ENCODE assay signal across 21 cellular contexts in genomic region chr20:23232679-23233308, GRCh38.
DNase-seq lines count a peak whose midpoint lies in the region; ATAC-seq, FAIRE-seq and TF ChIP-seq lines count a peak whose summit lies in the region.
"Had no signal": no experiment of that assay in that cellular context is flagged by ENCODE, and none has a peak within 500 bp of the region (broad histone marks: within the 10 kb centered on the region; RNA-seq: fewer than 3 reads in every experiment).

No MANE protein-coding gene starts in this region.

- peaks cover 23% of the 10 kb centered on the region; the same call in 1 of the 2 replicates for H3F3A ChIP-seq in PC-9 (ENCODE audit: insufficient read depth, low read depth)

- no peak overlapping the region for H3K9ac ChIP-seq in liver (ENCODE audit: low read depth in 1 of 2, low read length in 2 of 2)
- H3K9ac ChIP-seq: KMS-11 had no signal

- H3K36me3 ChIP-seq in PC-9 (ENCODE audit: low read depth), result no peaks in the 10 kb centered on the region
- no peaks in the 10 kb centered on the region for H3K36me3 ChIP-seq in liver (ENCODE audit: control insufficient read depth in 4 of 4, insufficient read depth in 3 of 4, low read depth in 1 of 4, low read length in 3 of 4)
- H3K36me3 ChIP-seq in pancreas, result no peaks in the 10 kb centered on the region

- H3K27me3 ChIP-seq in PC-9 (ENCODE audit: insufficient read depth, low read depth), result no peaks in the 10 kb centered on the region
- H3K27me3 ChIP-seq in liver (ENCODE audit: control insufficient read depth in 4 of 4, insufficient read depth in 4 of 4, low read length in 3 of 4), result no peaks in the 10 kb centered on the region
- no peaks in the 10 kb centered on the region for H3K27me3 ChIP-seq in pancreas

- FAIRE-seq in pancreas (lab: Jason Lieb, UNC), result no peak
- FAIRE-seq: GM12878 had no signal

- no peak overlapping the region for H2AFZ ChIP-seq in PC-9
- H2AFZ ChIP-seq: GM23338 had no signal

- DNase-seq in PC-9 (no peak), pancreas (no peak), Right ventricle myocardium superior (no peak), NCI-H2081 treated with DMSO at 0.1 percent for 48 hours (lab: John Stamatoyannopoulos, UW) (no peak)
- DNase-seq: CD4-positive, alpha-beta T cell; COR-L47; DMS 273 treated with DMSO at 0.1 percent for 48 hours; DMS79 treated with DMSO at 0.1 percent for 48 hours; HCEC 1CT; NCI-H1105 treated with DMSO at 0.1 percent for 48 hours; NCI-H1694; NCI-H446; NCI-H526; OCI-M1 had no signal

- 67% methylated on average over 11 of the region's 11 CpGs for WGBS in liver
- WGBS in pancreas, 2 donors, result 30 to 33% methylated on average over 11 of the region's 11 CpGs

- H3K4me3 ChIP-seq in PC-9 (no peak overlapping the region), liver (ENCODE audit: low read depth in 1 of 3, low read length in 3 of 3) (no peak overlapping the region), pancreas (no peak overlapping the region)
- H3K4me3 ChIP-seq: GM12878, GM23338 had no signal

- peaks cover 28% of the 10 kb centered on the region; the same call in 1 of the 2 replicates for H3K9me3 ChIP-seq in PC-9 (ENCODE audit: insufficient read depth, low read depth)
- H3K9me3 ChIP-seq in liver (ENCODE audit: control insufficient read depth in 4 of 4, low read length in 3 of 4), result peaks cover 0 to 2% (median 0%) of the 10 kb centered on the region in 4 donors
- no peaks in the 10 kb centered on the region for H3K9me3 ChIP-seq in pancreas

- peak in 3 of 4 donors; percentile 32 to 59 (median 54) for ATAC-seq in pancreas
- ATAC-seq in Right ventricle myocardium superior (ENCODE audit: poor library complexity), result no peak
- ATAC-seq in SK-N-SH treated with all-trans-retinoic acid at 6 μM for 48 hours, result no peak
- no peak for ATAC-seq in GM19351 (IDR thresholded peaks at IDR 0.05; ENCODE audit: unreplicated experiment)
- ATAC-seq: GM12878, GM23338, Right ventricle myocardium inferior had no signal

- TF ChIP-seq RAD21 in liver (IDR thresholded peaks at IDR 0.05), result no peak

- TF ChIP-seq CTCF in PC-9 (conservative IDR thresholded peaks at IDR 0.05) (no peak), liver (IDR thresholded peaks at IDR 0.05; ENCODE audit: low read depth, low read length, missing input control) (no peak), pancreas (IDR thresholded peaks at IDR 0.05) (no peak)

- no peaks in the 10 kb centered on the region for H3K9me2 ChIP-seq in PC-9 (ENCODE audit: insufficient read depth)

- no TSS peak for BruUV-seq in PC-9 (replicated peaks; lab: Mats Ljungman, UMichigan)

- POLR2A ChIA-PET in PC-9 (lab: Charles Lee; ENCODE audit: unreplicated experiment), result interaction anchor here (0.7 kb wide), 1 partner anchor 483 kb away, joined by 6 read pairs; no protein-coding TSS in a partner anchor

- no peaks in the 10 kb centered on the region for H3K79me2 ChIP-seq in PC-9 (ENCODE audit: low read depth)

- intact Hi-C loops in PC-9 (cut with micrococcal nuclease; ENCODE audit: unreplicated experiment), result no loop called here
- intact Hi-C loops in pancreas (cut with DNase I), result no loop called here
- intact Hi-C loops in Right ventricle myocardium superior (cut with DNase I), result loop anchor here (5.0 kb wide), 1 partner anchor 545 kb away; no protein-coding TSS in a partner anchor

- no peak overlapping the region for H3K4me2 ChIP-seq in PC-9
- H3K4me2 ChIP-seq: GM23338, KMS-11 had no signal

- H3K4me1 ChIP-seq in PC-9 (replicated peaks; ENCODE audit: insufficient read depth) (peaks cover 22% of the 10 kb centered on the region), liver (ENCODE audit: control insufficient read depth in 4 of 4, insufficient read depth in 4 of 4, low read length in 3 of 4) (peaks cover 0 to 3% (median 0%) of the 10 kb centered on the region in 4 donors), pancreas (no peaks in the 10 kb centered on the region)

- H3K27ac ChIP-seq in PC-9, result peak overlapping the region; percentile 77
- H3K27ac ChIP-seq in liver (ENCODE audit: low read depth in 1 of 2, low read length in 2 of 2), result no peak overlapping the region
- H3K27ac ChIP-seq in pancreas, result no peak overlapping the region
- H3K27ac ChIP-seq: KMS-11 had no signal

- no peaks in the 10 kb centered on the region for H4K20me1 ChIP-seq in PC-9 (ENCODE audit: insufficient read depth)

- CTCF ChIA-PET in PC-9 (lab: Charles Lee), result no interaction called here

TF ChIP-seq in liver, 16 proteins besides CTCF, POLR2A, EP300 and RAD21:
- TF ChIP-seq HNF4A (conservative IDR thresholded peaks at IDR 0.05), result peak in 1 of 2 donors; percentile 39
- TF ChIP-seq RXRA (IDR thresholded peaks at IDR 0.05), result peak in 1 of 2 donors; percentile 4
- no peak for TF ChIP-seq TAF1 (conservative IDR thresholded peaks at IDR 0.05)
- TF ChIP-seq EGR1 (IDR thresholded peaks at IDR 0.05; ENCODE audit: low read depth in 2 of 2), result no peak
- peak in 1 of 2 donors; percentile 46 for TF ChIP-seq JUND (IDR thresholded peaks at IDR 0.05)
- peak; percentile 13 for TF ChIP-seq NR2F2 (IDR thresholded peaks at IDR 0.05)

TF ChIP-seq in SK-N-SH treated with all-trans-retinoic acid at 6 μM for 48 hours, 23 proteins besides CTCF, POLR2A, EP300 and RAD21 (continues in another document):
- no peak for TF ChIP-seq PPARA (CRISPR knock-in tag; IDR thresholded peaks at IDR 0.05; ENCODE audit: borderline replicate concordance)
- no peak for TF ChIP-seq TCF4 (CRISPR knock-in tag; IDR thresholded peaks at IDR 0.05; ENCODE audit: borderline replicate concordance)
- no peak for TF ChIP-seq ZNF8 (CRISPR knock-in tag; IDR thresholded peaks at IDR 0.05)
- no peak for TF ChIP-seq CREB5 (CRISPR knock-in tag; IDR thresholded peaks at IDR 0.05; ENCODE audit: low read depth)
- TF ChIP-seq ZC3H10 (CRISPR knock-in tag; IDR thresholded peaks at IDR 0.05), result no peak
- no peak for TF ChIP-seq BACH2 (CRISPR knock-in tag; IDR thresholded peaks at IDR 0.05; ENCODE audit: borderline replicate concordance)
- TF ChIP-seq GLIS3 (CRISPR knock-in tag; IDR thresholded peaks at IDR 0.05), result no peak
- TF ChIP-seq, protein P1, sequence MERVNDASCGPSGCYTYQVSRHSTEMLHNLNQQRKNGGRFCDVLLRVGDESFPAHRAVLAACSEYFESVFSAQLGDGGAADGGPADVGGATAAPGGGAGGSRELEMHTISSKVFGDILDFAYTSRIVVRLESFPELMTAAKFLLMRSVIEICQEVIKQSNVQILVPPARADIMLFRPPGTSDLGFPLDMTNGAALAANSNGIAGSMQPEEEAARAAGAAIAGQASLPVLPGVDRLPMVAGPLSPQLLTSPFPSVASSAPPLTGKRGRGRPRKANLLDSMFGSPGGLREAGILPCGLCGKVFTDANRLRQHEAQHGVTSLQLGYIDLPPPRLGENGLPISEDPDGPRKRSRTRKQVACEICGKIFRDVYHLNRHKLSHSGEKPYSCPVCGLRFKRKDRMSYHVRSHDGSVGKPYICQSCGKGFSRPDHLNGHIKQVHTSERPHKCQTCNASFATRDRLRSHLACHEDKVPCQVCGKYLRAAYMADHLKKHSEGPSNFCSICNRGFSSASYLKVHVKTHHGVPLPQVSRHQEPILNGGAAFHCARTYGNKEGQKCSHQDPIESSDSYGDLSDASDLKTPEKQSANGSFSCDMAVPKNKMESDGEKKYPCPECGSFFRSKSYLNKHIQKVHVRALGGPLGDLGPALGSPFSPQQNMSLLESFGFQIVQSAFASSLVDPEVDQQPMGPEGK (CRISPR knock-in tag; IDR thresholded peaks at IDR 0.05; ENCODE audit: borderline replicate concordance), result no peak
- TF ChIP-seq, protein P2, sequence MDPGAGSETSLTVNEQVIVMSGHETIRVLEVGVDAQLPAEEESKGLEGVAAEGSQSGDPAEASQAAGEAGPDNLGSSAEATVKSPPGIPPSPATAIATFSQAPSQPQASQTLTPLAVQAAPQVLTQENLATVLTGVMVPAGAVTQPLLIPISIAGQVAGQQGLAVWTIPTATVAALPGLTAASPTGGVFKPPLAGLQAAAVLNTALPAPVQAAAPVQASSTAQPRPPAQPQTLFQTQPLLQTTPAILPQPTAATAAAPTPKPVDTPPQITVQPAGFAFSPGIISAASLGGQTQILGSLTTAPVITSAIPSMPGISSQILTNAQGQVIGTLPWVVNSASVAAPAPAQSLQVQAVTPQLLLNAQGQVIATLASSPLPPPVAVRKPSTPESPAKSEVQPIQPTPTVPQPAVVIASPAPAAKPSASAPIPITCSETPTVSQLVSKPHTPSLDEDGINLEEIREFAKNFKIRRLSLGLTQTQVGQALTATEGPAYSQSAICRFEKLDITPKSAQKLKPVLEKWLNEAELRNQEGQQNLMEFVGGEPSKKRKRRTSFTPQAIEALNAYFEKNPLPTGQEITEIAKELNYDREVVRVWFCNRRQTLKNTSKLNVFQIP (CRISPR knock-in tag; IDR thresholded peaks at IDR 0.05; ENCODE audit: borderline replicate concordance, low read depth), result no peak

Comparison
In these comparisons a context has a peak if more than half of its experiments do, and no peak if none do; other contexts are left out.
1. ATAC-seq: peak in pancreas (3 of 4); none in Right ventricle myocardium superior (single experiment), SK-N-SH treated with all-trans-retinoic acid at 6 μM for 48 hours (single experiment) and GM19351 (single experiment).